20 cellular contexts compared by ENCODE assay signal in genomic region chr1:221188531-221188930, GRCh38.
"Had no signal": no experiment of that assay in that cellular context is flagged by ENCODE, and none has a peak within 500 bp of the region (broad histone marks: within the 10 kb centered on the region; RNA-seq: fewer than 3 reads in every experiment).

No MANE protein-coding gene starts in this region.

- H3K9me3 ChIP-seq: tibial nerve had no signal

- H3K27me3 ChIP-seq: brain microvascular endothelial cell, tibial nerve had no signal

- H3K36me3 ChIP-seq: brain microvascular endothelial cell, tibial nerve had no signal

- H3K4me1 ChIP-seq: tibial nerve had no signal

- ATAC-seq: activated CD8-positive, alpha-beta memory T cell treated with anti-CD3 and anti-CD28 coated beads, Interleukin-2, amount 10 ng/mL, durations not matched to agents 7 days and 5 days; activated naive CD4-positive, alpha-beta T cell treated with anti-CD3 and anti-CD28 coated beads, Interleukin-2, amount 50 U/mL, for 72 hours; left cardiac atrium; naive thymus-derived CD8-positive, alpha-beta T cell; sciatic nerve; stimulated activated naive B cell treated with anti-CD40 and anti-IgM and Interleukin-4, amounts not matched to agents 10 μg/mL and 1 μg/mL and 100 μg/mL, for 72 hours had no signal

- H3K4me3 ChIP-seq: lung, tibial nerve had no signal

- H3K27ac ChIP-seq: brain microvascular endothelial cell, tibial nerve had no signal

- DNase-seq: activated CD4-positive, alpha-beta T cell treated with anti-CD3 and anti-CD28 coated beads for 1 hour; activated CD4-positive, alpha-beta T cell treated with anti-CD3 and anti-CD28 coated beads, Interleukin-2, amount 50 U/mL, for 48 hours; activated CD8-positive, alpha-beta memory T cell treated with anti-CD3 and anti-CD28 coated beads, Interleukin-2, amount 10 ng/mL, durations not matched to agents 7 days and 5 days; activated effector memory CD4-positive, alpha-beta T cell treated with Interleukin-2 at 50 U/mL for 16 hours; activated T-cell treated with anti-CD3 and anti-CD28 coated beads, Interleukin-2, amount 50 U/mL, for 24 hours; amygdala; brain microvascular endothelial cell; cerebellar nuclear complex; dermis blood vessel endothelial cell; glutamatergic neuron; immature natural killer cell; left cardiac atrium; naive thymus-derived CD8-positive, alpha-beta T cell; stimulated activated CD4-positive, alpha-beta T cell treated with anti-CD3 and anti-CD28 coated beads, Interleukin-2, amount 100 ng/mL, for 24 hours; stimulated activated naive B cell treated with anti-CD40 and anti-IgM and Interleukin-4, amounts not matched to agents 10 μg/mL and 1 μg/mL and 100 μg/mL, for 72 hours; T-helper 9 cell had no signal
